In the genomic region with DNA sequence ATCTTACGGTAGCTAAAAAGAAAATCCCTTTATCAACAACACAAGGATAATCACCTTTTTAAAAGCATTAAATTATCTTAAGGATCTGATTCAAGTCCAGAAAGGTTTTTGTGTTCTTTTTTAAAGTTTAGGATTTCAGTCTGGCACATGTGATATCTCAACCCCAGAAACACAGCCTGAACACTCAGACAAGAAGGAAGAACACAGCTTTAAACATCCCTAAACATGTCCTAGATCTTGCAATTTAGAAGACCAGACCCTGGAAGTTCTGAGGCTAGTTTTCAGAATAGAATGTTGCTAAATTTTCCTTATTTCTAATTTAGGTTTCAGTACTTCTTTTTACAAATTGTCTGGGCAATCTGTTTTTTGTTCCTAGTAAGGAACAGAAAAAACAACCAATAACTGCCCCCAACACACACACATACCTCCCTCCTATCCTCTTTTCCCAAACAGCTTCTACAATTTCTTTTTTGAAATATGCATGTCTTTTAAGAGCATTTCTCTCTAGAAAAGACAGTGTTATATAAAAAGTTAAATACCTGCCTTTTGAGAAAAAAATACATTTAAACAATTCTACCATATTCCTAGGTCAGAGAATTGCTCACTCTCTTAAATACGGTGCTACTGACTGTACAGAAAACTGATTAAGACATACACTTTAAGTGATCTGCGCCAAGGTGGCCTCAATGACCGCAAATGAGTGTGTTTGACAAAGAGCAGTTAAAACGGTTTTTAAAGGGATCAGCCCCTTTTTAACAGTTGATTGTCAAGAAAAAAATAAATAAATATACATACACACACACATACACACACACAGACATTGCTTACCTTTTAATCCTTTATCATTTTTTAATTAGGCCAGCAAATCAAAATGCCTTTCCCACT, we compare ENCODE assay signal across 8 cellular contexts. TPM values are rescaled to one million over a fixed set of nuclear protein-coding genes. Genes with fewer than 3 reads are reported as not detected.
A peak's percentile ranks its signal among the peaks of the same experiment; 100 is the strongest.
DNase-seq lines count a peak whose midpoint lies in the region; ATAC-seq and TF ChIP-seq lines count a peak whose summit lies in the region.

No MANE protein-coding gene starts in this region.

- H3K27me3 ChIP-seq in endodermal cell (ENCODE audit: control insufficient read depth, insufficient read depth, low read length, poor library complexity, severe bottlenecking) = no peaks in the 10 kb centered on the region
- H3K27me3 ChIP-seq in neural cell (ENCODE audit: insufficient read depth, low read depth, low read length) = no peaks in the 10 kb centered on the region

- TF ChIP-seq CTCF in endodermal cell (conservative IDR thresholded peaks at IDR 0.05) (no peak), neural cell (IDR thresholded peaks at IDR 0.05; ENCODE audit: poor library complexity, severe bottlenecking) (no peak)

- H3K4me3 ChIP-seq in endodermal cell (ENCODE audit: low read length) (peak overlapping the region; percentile 95), neural cell (ENCODE audit: low read length) (peak overlapping the region; percentile 75)

- H3K9ac ChIP-seq in ES-I3 (ENCODE audit: low read depth, low read length) (peak overlapping the region; percentile 96), endodermal cell (ENCODE audit: extremely low read depth, low read length, poor library complexity, severe bottlenecking) (peak overlapping the region; percentile 96), neural cell (ENCODE audit: low read length) (peak overlapping the region; percentile 81)

- H3K27me3 Mint-ChIP-seq in endodermal cell (ENCODE audit: insufficient read depth) = no peaks in the 10 kb centered on the region
- peaks cover 50% of the 10 kb centered on the region for H3K27me3 Mint-ChIP-seq in activated CD8-positive, alpha-beta memory T cell treated with anti-CD3 and anti-CD28 coated beads, Interleukin-2, amount 10 ng/mL, durations not matched to agents 7 days and 5 days

- H3K4me3 Mint-ChIP-seq in endodermal cell = no peak overlapping the region
- no peak overlapping the region for H3K4me3 Mint-ChIP-seq in activated CD8-positive, alpha-beta memory T cell treated with anti-CD3 and anti-CD28 coated beads, Interleukin-2, amount 10 ng/mL, durations not matched to agents 7 days and 5 days

- H3K9me3 ChIP-seq in ES-I3 (ENCODE audit: control insufficient read depth, insufficient read depth, low read length) (peaks cover 12% of the 10 kb centered on the region), endodermal cell (ENCODE audit: control insufficient read depth, low read length) (peaks cover 9% of the 10 kb centered on the region), neural cell (ENCODE audit: low read length) (no peaks in the 10 kb centered on the region)

- no peak for ATAC-seq in stimulated activated naive CD8-positive, alpha-beta T cell treated with anti-CD3 and anti-CD28 coated beads, Interleukin-15, Interleukin-2, amounts not matched to agents 100 U/mL and 50 U/mL, for 24 hours
- no peak for ATAC-seq in GM18861 (IDR thresholded peaks at IDR 0.05; ENCODE audit: unreplicated experiment)
- ATAC-seq in activated CD8-positive, alpha-beta memory T cell treated with anti-CD3 and anti-CD28 coated beads, Interleukin-2, amount 10 ng/mL, durations not matched to agents 7 days and 5 days = no peak

- no peak for TF ChIP-seq RAD21 in neural cell (conservative IDR thresholded peaks at IDR 0.05)

- no peaks in the 10 kb centered on the region for H3K9me3 Mint-ChIP-seq in endodermal cell
- H3K9me3 Mint-ChIP-seq in activated CD8-positive, alpha-beta memory T cell treated with anti-CD3 and anti-CD28 coated beads, Interleukin-2, amount 10 ng/mL, durations not matched to agents 7 days and 5 days (ENCODE audit: low read depth) = peaks cover 2% of the 10 kb centered on the region

- H3K36me3 ChIP-seq in ES-I3 (ENCODE audit: insufficient read depth, low read length) (no peaks in the 10 kb centered on the region), endodermal cell (ENCODE audit: control insufficient read depth, insufficient read depth, low read length) (peaks cover 11% of the 10 kb centered on the region), neural cell (ENCODE audit: insufficient read depth, low read length) (no peaks in the 10 kb centered on the region)

- peak overlapping the region; percentile 79 for H3K4me2 ChIP-seq in neural cell (ENCODE audit: low read length)

- H3K36me3 Mint-ChIP-seq in endodermal cell (ENCODE audit: low read depth) = no peaks in the 10 kb centered on the region
- no peaks in the 10 kb centered on the region for H3K36me3 Mint-ChIP-seq in activated CD8-positive, alpha-beta memory T cell treated with anti-CD3 and anti-CD28 coated beads, Interleukin-2, amount 10 ng/mL, durations not matched to agents 7 days and 5 days

- H3F3A ChIP-seq in neural cell (ENCODE audit: insufficient read depth, low read length, poor library complexity, severe bottlenecking) = peaks cover 10% of the 10 kb centered on the region

- no peak overlapping the region for H2AFZ ChIP-seq in neural cell (ENCODE audit: low read depth, low read length)

- 0% methylated on average over 2 to 5 of the region's 5 CpGs for WGBS in endodermal cell (ENCODE audit: insufficient coverage in 1 of 2, insufficient read length in 1 of 2), 2 experiments

- CTCF ChIA-PET in activated CD8-positive, alpha-beta memory T cell treated with anti-CD3 and anti-CD28 coated beads, Interleukin-2, amount 10 ng/mL, durations not matched to agents 7 days and 5 days (lab: Charles Lee) = no interaction called here

- DNase-seq in NCI-H526 treated with DMSO at 0.1 percent for 48 hours (lab: John Stamatoyannopoulos, UW) (peak; percentile 68), endodermal cell (no peak), T-helper 9 cell (no peak)
- no peak for DNase-seq in stimulated activated naive CD8-positive, alpha-beta T cell treated with anti-CD3 and anti-CD28 coated beads, Interleukin-15, Interleukin-2, amounts not matched to agents 100 U/mL and 50 U/mL, for 24 hours
- DNase-seq in activated CD8-positive, alpha-beta memory T cell treated with anti-CD3 and anti-CD28 coated beads, Interleukin-2, amount 10 ng/mL, durations not matched to agents 7 days and 5 days = no peak

- H3K4me1 ChIP-seq in ES-I3 (ENCODE audit: insufficient read depth, low read length) = peaks cover 19% of the 10 kb centered on the region; the same call in 1 of the 2 replicates
- no peaks in the 10 kb centered on the region for H3K4me1 ChIP-seq in endodermal cell (ENCODE audit: control insufficient read depth, insufficient read depth, low read length)

- TF ChIP-seq EP300 in neural cell (conservative IDR thresholded peaks at IDR 0.05; ENCODE audit: poor library complexity, severe bottlenecking) = no peak

- H3K79me2 ChIP-seq in neural cell (replicated peaks; ENCODE audit: insufficient read depth, low read length) = peaks cover 56% of the 10 kb centered on the region

- no peak overlapping the region for H3K27ac Mint-ChIP-seq in endodermal cell
- no peak overlapping the region for H3K27ac Mint-ChIP-seq in activated CD8-positive, alpha-beta memory T cell treated with anti-CD3 and anti-CD28 coated beads, Interleukin-2, amount 10 ng/mL, durations not matched to agents 7 days and 5 days

- no peaks in the 10 kb centered on the region for H4K20me1 ChIP-seq in neural cell (ENCODE audit: insufficient read depth)

- no peaks in the 10 kb centered on the region for H3K9me2 ChIP-seq in neural cell (ENCODE audit: insufficient read depth, low read length)

- H3K27ac ChIP-seq in endodermal cell (ENCODE audit: low read depth, low read length) (peak overlapping the region; percentile 98), neural cell (ENCODE audit: low read length) (peak overlapping the region; percentile 93)

- peaks cover 7% of the 10 kb centered on the region for H3K4me1 Mint-ChIP-seq in endodermal cell
- no peaks in the 10 kb centered on the region for H3K4me1 Mint-ChIP-seq in activated CD8-positive, alpha-beta memory T cell treated with anti-CD3 and anti-CD28 coated beads, Interleukin-2, amount 10 ng/mL, durations not matched to agents 7 days and 5 days

TF ChIP-seq in neural cell, 6 proteins besides CTCF, POLR2A, EP300 and RAD21:
- TF ChIP-seq, protein P1, sequence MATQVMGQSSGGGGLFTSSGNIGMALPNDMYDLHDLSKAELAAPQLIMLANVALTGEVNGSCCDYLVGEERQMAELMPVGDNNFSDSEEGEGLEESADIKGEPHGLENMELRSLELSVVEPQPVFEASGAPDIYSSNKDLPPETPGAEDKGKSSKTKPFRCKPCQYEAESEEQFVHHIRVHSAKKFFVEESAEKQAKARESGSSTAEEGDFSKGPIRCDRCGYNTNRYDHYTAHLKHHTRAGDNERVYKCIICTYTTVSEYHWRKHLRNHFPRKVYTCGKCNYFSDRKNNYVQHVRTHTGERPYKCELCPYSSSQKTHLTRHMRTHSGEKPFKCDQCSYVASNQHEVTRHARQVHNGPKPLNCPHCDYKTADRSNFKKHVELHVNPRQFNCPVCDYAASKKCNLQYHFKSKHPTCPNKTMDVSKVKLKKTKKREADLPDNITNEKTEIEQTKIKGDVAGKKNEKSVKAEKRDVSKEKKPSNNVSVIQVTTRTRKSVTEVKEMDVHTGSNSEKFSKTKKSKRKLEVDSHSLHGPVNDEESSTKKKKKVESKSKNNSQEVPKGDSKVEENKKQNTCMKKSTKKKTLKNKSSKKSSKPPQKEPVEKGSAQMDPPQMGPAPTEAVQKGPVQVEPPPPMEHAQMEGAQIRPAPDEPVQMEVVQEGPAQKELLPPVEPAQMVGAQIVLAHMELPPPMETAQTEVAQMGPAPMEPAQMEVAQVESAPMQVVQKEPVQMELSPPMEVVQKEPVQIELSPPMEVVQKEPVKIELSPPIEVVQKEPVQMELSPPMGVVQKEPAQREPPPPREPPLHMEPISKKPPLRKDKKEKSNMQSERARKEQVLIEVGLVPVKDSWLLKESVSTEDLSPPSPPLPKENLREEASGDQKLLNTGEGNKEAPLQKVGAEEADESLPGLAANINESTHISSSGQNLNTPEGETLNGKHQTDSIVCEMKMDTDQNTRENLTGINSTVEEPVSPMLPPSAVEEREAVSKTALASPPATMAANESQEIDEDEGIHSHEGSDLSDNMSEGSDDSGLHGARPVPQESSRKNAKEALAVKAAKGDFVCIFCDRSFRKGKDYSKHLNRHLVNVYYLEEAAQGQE (IDR thresholded peaks at IDR 0.05; ENCODE audit: borderline replicate concordance) = no peak
- TF ChIP-seq EZH2 (IDR thresholded peaks at IDR 0.05; ENCODE audit: borderline replicate concordance, insufficient read depth, low read length, poor library complexity, severe bottlenecking) = no peak
- no peak for TF ChIP-seq TAF1 (IDR thresholded peaks at IDR 0.05; ENCODE audit: low read depth)
- TF ChIP-seq POLR2AphosphoS5 (IDR thresholded peaks at IDR 0.05) = no peak
- peak; percentile 48 for TF ChIP-seq MXI1 (conservative IDR thresholded peaks at IDR 0.05; ENCODE audit: poor library complexity, severe bottlenecking)
- no peak for TF ChIP-seq SMC3 (conservative IDR thresholded peaks at IDR 0.05; ENCODE audit: poor library complexity)

RNA-seq across cellular contexts. Expression of gene ZNF608, which starts 0.8 kb away (rescaled TPM):
- total RNA-seq in endodermal cell = 100 to 1,000 TPM; 138 to 140 TPM
- polyA plus RNA-seq in endodermal cell (2013, experiment 1 of 2) = 85.1 TPM
- 84.0 TPM for polyA plus RNA-seq in endodermal cell (2013, experiment 2 of 2)
- 32.4 and 39.3 TPM in 2 replicates for polyA plus RNA-seq in neural cell
- 105 and 110 TPM in 2 replicates for polyA minus RNA-seq in neural cell
- not detected for total RNA-seq in activated CD8-positive, alpha-beta memory T cell treated with anti-CD3 and anti-CD28 coated beads, Interleukin-2, amount 10 ng/mL, durations not matched to agents 7 days and 5 days

Comparison
In these comparisons a context has a peak if more than half of its experiments do, and no peak if none do; other contexts are left out.
1. RNA of gene ZNF608, which starts 0.8 kb away (total RNA-seq): 138 to 140 TPM in endodermal cell; not detected in activated CD8-positive, alpha-beta memory T cell treated with anti-CD3 and anti-CD28 coated beads, Interleukin-2, amount 10 ng/mL, durations not matched to agents 7 days and 5 days; every median in the first group is over 100 times any median in the second.
2. Peak in every context shown above with its lines, with median percentiles within 50 percentile points of each other: H3K9ac ChIP-seq.